In genomic region chr6:116666869-116667268, GRCh38 we compare ENCODE assay signal across 9 cellular contexts. TPM values are rescaled to one million over a fixed set of nuclear protein-coding genes. Genes with fewer than 3 reads are reported as not detected.
DNase-seq lines count a peak whose midpoint lies in the region; ATAC-seq and TF ChIP-seq lines count a peak whose summit lies in the region.
"Had no signal": no experiment of that assay in that cellular context is flagged by ENCODE, and none has a peak within 500 bp of the region (broad histone marks: within the 10 kb centered on the region; RNA-seq: fewer than 3 reads in every experiment).

No MANE protein-coding gene starts in this region.

- intact Hi-C loops in MCF 10A (cut with micrococcal nuclease) = no loop called here
- intact Hi-C loops in breast epithelium (cut with DNase I; ENCODE audit: low total_unique reads) = loop anchor here (1.0 kb wide), 1 partner anchor 12 kb away; no protein-coding TSS in a partner anchor
- intact Hi-C loops in activated T-helper 2 cell treated with anti-CD3 and anti-CD28 coated beads, Interferon-gamma antibody, Interleukin-2, Interleukin-4, amounts not matched to agents 10 μg/mL and 5 μg/mL and 100 μg/mL, durations not matched to agents 14 hours and 24 hours and 36 hours (cut with micrococcal nuclease) = loop anchor here (5.0 kb wide), 1 partner anchor 385 kb away; no protein-coding TSS in a partner anchor

- ATAC-seq in HG03108 (IDR thresholded peaks at IDR 0.05; ENCODE audit: unreplicated experiment) = peak; percentile 33

- CTCF ChIA-PET in MCF 10A (lab: Yijun Ruan, JAX) = interaction anchor here (0.5 to 1.2 kb wide), 5 partner anchors 12 to 112 kb away, joined by 3 to 5 read pairs (median 3); no protein-coding TSS in a partner anchor
- CTCF ChIA-PET in RWPE1 (lab: Yijun Ruan, JAX) = interaction anchor here (0.6 to 0.7 kb wide), 2 partner anchors 16 to 301 kb away, joined by 3 to 4 read pairs; no protein-coding TSS in a partner anchor

- TF ChIP-seq POLR2A in breast epithelium (IDR thresholded peaks at IDR 0.05) = no peak

- H3K36me3 ChIP-seq in breast epithelium = no peaks in the 10 kb centered on the region
- no peaks in the 10 kb centered on the region for H3K36me3 ChIP-seq in H7 (replicated peaks; ENCODE audit: control insufficient read depth, insufficient read depth, low read length)

- no peaks in the 10 kb centered on the region for H3K9me3 ChIP-seq in breast epithelium

- peak overlapping the region; percentile 93 for H3K4me3 Mint-ChIP-seq in MCF 10A (ENCODE audit: unreplicated experiment)
- peak overlapping the region; percentile 65 for H3K4me3 Mint-ChIP-seq in activated T-helper 2 cell treated with anti-CD3 and anti-CD28 coated beads, Interferon-gamma antibody, Interleukin-2, Interleukin-4, amounts not matched to agents 10 μg/mL and 5 μg/mL and 100 μg/mL, durations not matched to agents 14 hours and 24 hours and 36 hours (ENCODE audit: low read depth)

- no peaks in the 10 kb centered on the region for H3K27me3 Mint-ChIP-seq in MCF 10A (ENCODE audit: insufficient read depth, unreplicated experiment)
- peaks cover 12% of the 10 kb centered on the region for H3K27me3 Mint-ChIP-seq in activated T-helper 2 cell treated with anti-CD3 and anti-CD28 coated beads, Interferon-gamma antibody, Interleukin-2, Interleukin-4, amounts not matched to agents 10 μg/mL and 5 μg/mL and 100 μg/mL, durations not matched to agents 14 hours and 24 hours and 36 hours (ENCODE audit: low read depth)

- H3K27ac Mint-ChIP-seq in MCF 10A (ENCODE audit: low read depth, unreplicated experiment) = peak overlapping the region; percentile 96
- H3K27ac Mint-ChIP-seq in activated T-helper 2 cell treated with anti-CD3 and anti-CD28 coated beads, Interferon-gamma antibody, Interleukin-2, Interleukin-4, amounts not matched to agents 10 μg/mL and 5 μg/mL and 100 μg/mL, durations not matched to agents 14 hours and 24 hours and 36 hours = peak overlapping the region; percentile 44

- no TSS peak for BruUV-seq in MCF 10A (replicated peaks; lab: Mats Ljungman, UMichigan)

- H3K9me3 Mint-ChIP-seq in MCF 10A (ENCODE audit: unreplicated experiment) = no peaks in the 10 kb centered on the region
- H3K9me3 Mint-ChIP-seq in activated T-helper 2 cell treated with anti-CD3 and anti-CD28 coated beads, Interferon-gamma antibody, Interleukin-2, Interleukin-4, amounts not matched to agents 10 μg/mL and 5 μg/mL and 100 μg/mL, durations not matched to agents 14 hours and 24 hours and 36 hours = no peaks in the 10 kb centered on the region

- peaks cover 19% of the 10 kb centered on the region for H3K36me3 Mint-ChIP-seq in MCF 10A (ENCODE audit: insufficient read depth, unreplicated experiment)
- peaks cover 34% of the 10 kb centered on the region for H3K36me3 Mint-ChIP-seq in activated T-helper 2 cell treated with anti-CD3 and anti-CD28 coated beads, Interferon-gamma antibody, Interleukin-2, Interleukin-4, amounts not matched to agents 10 μg/mL and 5 μg/mL and 100 μg/mL, durations not matched to agents 14 hours and 24 hours and 36 hours (ENCODE audit: low read depth)

- H3K27me3 ChIP-seq in breast epithelium (no peaks in the 10 kb centered on the region), H7 (ENCODE audit: control insufficient read depth, insufficient read depth, low read length) (no peaks in the 10 kb centered on the region)

- peaks cover 0 to 3% of the 10 kb centered on the region in 2 donors for H3K4me1 ChIP-seq in breast epithelium

- H3K27ac ChIP-seq in breast epithelium (no peak overlapping the region), RWPE1 (no peak overlapping the region)

- no peak overlapping the region for H3K4me3 ChIP-seq in breast epithelium
- no peak overlapping the region for H3K4me3 ChIP-seq in H7 (ENCODE audit: insufficient read depth, low read depth, low read length)

- H3K4me1 Mint-ChIP-seq in MCF 10A (ENCODE audit: insufficient read depth, unreplicated experiment) = peaks cover 40% of the 10 kb centered on the region
- peaks cover 41% of the 10 kb centered on the region for H3K4me1 Mint-ChIP-seq in activated T-helper 2 cell treated with anti-CD3 and anti-CD28 coated beads, Interferon-gamma antibody, Interleukin-2, Interleukin-4, amounts not matched to agents 10 μg/mL and 5 μg/mL and 100 μg/mL, durations not matched to agents 14 hours and 24 hours and 36 hours (ENCODE audit: low read depth)

- POLR2A ChIA-PET in MCF 10A (lab: Yijun Ruan, JAX) = interaction anchor here (0.6 to 6.3 kb wide), 11 partner anchors 10 to 412 kb away, joined by 3 to 68 read pairs (median 4); partner anchors contain the start of genes KPNA5, RSPH4A, RWDD1 and TSPYL1
- POLR2A ChIA-PET in RWPE1 (lab: Yijun Ruan, JAX; ENCODE audit: low non-redundant PET) = no interaction called here

- TF ChIP-seq CTCF in MCF 10A (IDR thresholded peaks at IDR 0.05; ENCODE audit: unreplicated experiment) (no peak), breast epithelium (IDR thresholded peaks at IDR 0.05) (no peak), RWPE1 (conservative IDR thresholded peaks at IDR 0.05; ENCODE audit: low read depth) (no peak)

- DNase-seq in MCF 10A (ENCODE audit: unreplicated experiment) (peak; percentile 3), breast epithelium (ENCODE audit: low spot score in 2 of 2) (no peak), RWPE1 (ENCODE audit: low spot score) (no peak), 8988T (no peak), ecto neural progenitor cell (ENCODE audit: low spot score) (no peak), H7 (no peak)
- no peak for DNase-seq in activated T-helper 2 cell treated with anti-CD3 and anti-CD28 coated beads, Interferon-gamma antibody, Interleukin-2, Interleukin-4, amounts not matched to agents 10 μg/mL and 5 μg/mL and 100 μg/mL, durations not matched to agents 14 hours and 24 hours and 36 hours (ENCODE audit: low spot score)

RNA-seq across cellular contexts. Expression of gene ZUP1, which starts 1.7 kb away (rescaled TPM):
- total RNA-seq in MCF 10A (2022) (18.4 and 21.2 TPM in 2 replicates), breast epithelium (10 to 100 TPM in 1 of 3 donors, 1 to 10 TPM in 2; 6.6 to 10.4 (median 9.5) TPM)
- total RNA-seq in activated T-helper 2 cell treated with anti-CD3 and anti-CD28 coated beads, Interferon-gamma antibody, Interleukin-2, Interleukin-4, amounts not matched to agents 10 μg/mL and 5 μg/mL and 100 μg/mL, durations not matched to agents 14 hours and 24 hours and 36 hours = 17.2 and 17.9 TPM in 2 replicates
- 18.9 and 24.2 TPM in 2 replicates for total RNA-seq in H7 (2014; rRNA removed; shearing (Covaris generic))

RNA-seq across cellular contexts. Expression of gene KPNA5, which starts 14.1 kb away (rescaled TPM):
- total RNA-seq in MCF 10A (2022) = 6.0 and 7.3 TPM in 2 replicates
- 10 to 100 TPM; 10.8 to 14.3 (median 11.2) TPM for total RNA-seq in breast epithelium
- total RNA-seq in activated T-helper 2 cell treated with anti-CD3 and anti-CD28 coated beads, Interferon-gamma antibody, Interleukin-2, Interleukin-4, amounts not matched to agents 10 μg/mL and 5 μg/mL and 100 μg/mL, durations not matched to agents 14 hours and 24 hours and 36 hours = 6.3 and 7.4 TPM in 2 replicates
- total RNA-seq in H7 (2014; rRNA removed; shearing (Covaris generic)) = 8.6 and 15.5 TPM in 2 replicates

RNA-seq across cellular contexts. Expression of gene RSPH4A, which starts 50.6 kb away (rescaled TPM):
- not detected in 2 replicates for total RNA-seq in MCF 10A (2022)
- total RNA-seq in breast epithelium = 1 to 10 TPM in 2 of 3 donors, under 1 TPM in 1; 0.80 to 1.5 (median 1.3) TPM
- total RNA-seq in activated T-helper 2 cell treated with anti-CD3 and anti-CD28 coated beads, Interferon-gamma antibody, Interleukin-2, Interleukin-4, amounts not matched to agents 10 μg/mL and 5 μg/mL and 100 μg/mL, durations not matched to agents 14 hours and 24 hours and 36 hours = 0.11 and 0.14 TPM in 2 replicates
- 0.03 TPM in 1 of 2 replicates, not detected in the other for total RNA-seq in H7 (2014; rRNA removed; shearing (Covaris generic))
- total RNA-seq: RPMI7951 had no signal
